10 cellular contexts compared by ENCODE assay signal in genomic region chr6:141077355-141078333, GRCh38.
DNase-seq lines count a peak whose midpoint lies in the region; ATAC-seq, FAIRE-seq and TF ChIP-seq lines count a peak whose summit lies in the region.
"Had no signal": no experiment of that assay in that cellular context is flagged by ENCODE, and none has a peak within 500 bp of the region (broad histone marks: within the 10 kb centered on the region; RNA-seq: fewer than 3 reads in every experiment).

No MANE protein-coding gene starts in this region.

- TF ChIP-seq CTCF in neural progenitor cell (IDR thresholded peaks at IDR 0.05): peak; percentile 51

- no peaks in the 10 kb centered on the region for H3K36me3 Mint-ChIP-seq in neural progenitor cell
- H3K36me3 Mint-ChIP-seq in T-helper 2 cell treated with Interferon-gamma antibody and Interleukin-4, amounts not matched to agents 5 μg/mL and 100 μg/mL, for 36 hours (ENCODE audit: low read depth): no peaks in the 10 kb centered on the region

- no peak for ATAC-seq in HG02588 (IDR thresholded peaks at IDR 0.05; ENCODE audit: unreplicated experiment)

- no peak overlapping the region for H3K27ac Mint-ChIP-seq in neural progenitor cell
- H3K27ac Mint-ChIP-seq in T-helper 2 cell treated with Interferon-gamma antibody and Interleukin-4, amounts not matched to agents 5 μg/mL and 100 μg/mL, for 36 hours: no peak overlapping the region

- no peak overlapping the region for H3K27ac ChIP-seq in neural progenitor cell
- H3K27ac ChIP-seq: neutrophil had no signal

- no peaks in the 10 kb centered on the region for H3K36me3 ChIP-seq in neural progenitor cell
- H3K36me3 ChIP-seq: neutrophil had no signal

- TF ChIP-seq POLR2A in H54 (IDR thresholded peaks at IDR 0.05; ENCODE audit: low read depth, low read length): no peak

- no peaks in the 10 kb centered on the region for H3K4me1 Mint-ChIP-seq in neural progenitor cell
- H3K4me1 Mint-ChIP-seq in T-helper 2 cell treated with Interferon-gamma antibody and Interleukin-4, amounts not matched to agents 5 μg/mL and 100 μg/mL, for 36 hours (ENCODE audit: low read depth): no peaks in the 10 kb centered on the region

- no peaks in the 10 kb centered on the region for H3K27me3 ChIP-seq in neural progenitor cell
- H3K27me3 ChIP-seq: neutrophil had no signal

- H3K79me2 ChIP-seq in neural progenitor cell (ENCODE audit: low read depth): no peaks in the 10 kb centered on the region

- DNase-seq in DMS 273 (lab: John Stamatoyannopoulos, UW; ENCODE audit: unreplicated experiment): peak; percentile 49
- no peak for DNase-seq in DMS 273 treated with DMSO at 0.1 percent for 48 hours (lab: John Stamatoyannopoulos, UW)
- DNase-seq in H54 (ENCODE audit: insufficient read length, low spot score): peak; percentile 6
- peak; percentile 28 for DNase-seq in Jurkat, Clone E6-1 (ENCODE audit: low read depth, low spot score)
- peak; percentile 37 for DNase-seq in activated naive CD4-positive, alpha-beta T cell treated with anti-CD3 and anti-CD28 coated beads, Interleukin-2, amount 50 U/mL, for 16 hours
- DNase-seq in neural progenitor cell (ENCODE audit: low spot score): peak; percentile 55
- no peak for DNase-seq in T-helper 2 cell treated with Interferon-gamma antibody and Interleukin-4, amounts not matched to agents 5 μg/mL and 100 μg/mL, for 36 hours (ENCODE audit: low spot score)

- H3K9me3 ChIP-seq in neural progenitor cell (ENCODE audit: low read depth): no peaks in the 10 kb centered on the region
- H3K9me3 ChIP-seq: neutrophil had no signal

- no peaks in the 10 kb centered on the region for H3F3A ChIP-seq in neural progenitor cell (ENCODE audit: low read depth)

- H3K9ac ChIP-seq in neural progenitor cell: no peak overlapping the region

- H3K4me3 ChIP-seq in Jurkat, Clone E6-1 (ENCODE audit: low read length): no peak overlapping the region
- H3K4me3 ChIP-seq in neural progenitor cell: no peak overlapping the region

- H2AFZ ChIP-seq in neural progenitor cell (replicated peaks): peak overlapping the region; percentile 93

- no peaks in the 10 kb centered on the region for H3K4me1 ChIP-seq in neural progenitor cell

- FAIRE-seq in H54 (lab: Jason Lieb, UNC): peak; percentile 55
- FAIRE-seq: A204.1 had no signal

- H4K20me1 ChIP-seq in neural progenitor cell (ENCODE audit: low read depth): no peaks in the 10 kb centered on the region

- no peaks in the 10 kb centered on the region for H3K27me3 Mint-ChIP-seq in neural progenitor cell (ENCODE audit: insufficient read depth, low read depth)
- no peaks in the 10 kb centered on the region for H3K27me3 Mint-ChIP-seq in T-helper 2 cell treated with Interferon-gamma antibody and Interleukin-4, amounts not matched to agents 5 μg/mL and 100 μg/mL, for 36 hours (ENCODE audit: low read depth)

- H3K4me3 Mint-ChIP-seq in neural progenitor cell: no peak overlapping the region
- no peak overlapping the region for H3K4me3 Mint-ChIP-seq in T-helper 2 cell treated with Interferon-gamma antibody and Interleukin-4, amounts not matched to agents 5 μg/mL and 100 μg/mL, for 36 hours

- H3K9me3 Mint-ChIP-seq in neural progenitor cell: peaks cover 10% of the 10 kb centered on the region
- no peaks in the 10 kb centered on the region for H3K9me3 Mint-ChIP-seq in T-helper 2 cell treated with Interferon-gamma antibody and Interleukin-4, amounts not matched to agents 5 μg/mL and 100 μg/mL, for 36 hours

- H3K4me2 ChIP-seq in neural progenitor cell: no peak overlapping the region

Comparison
In these comparisons a context has a peak if more than half of its experiments do, and no peak if none do; other contexts are left out.
1. DNase-seq: peak in DMS 273 (single experiment), H54 (single experiment), Jurkat, Clone E6-1 (single experiment), activated naive CD4-positive, alpha-beta T cell treated with anti-CD3 and anti-CD28 coated beads, Interleukin-2, amount 50 U/mL, for 16 hours (single experiment) and neural progenitor cell (single experiment); none in DMS 273 treated with DMSO at 0.1 percent for 48 hours (single experiment) and T-helper 2 cell treated with Interferon-gamma antibody and Interleukin-4, amounts not matched to agents 5 μg/mL and 100 μg/mL, for 36 hours (single experiment).